In the genomic region with DNA sequence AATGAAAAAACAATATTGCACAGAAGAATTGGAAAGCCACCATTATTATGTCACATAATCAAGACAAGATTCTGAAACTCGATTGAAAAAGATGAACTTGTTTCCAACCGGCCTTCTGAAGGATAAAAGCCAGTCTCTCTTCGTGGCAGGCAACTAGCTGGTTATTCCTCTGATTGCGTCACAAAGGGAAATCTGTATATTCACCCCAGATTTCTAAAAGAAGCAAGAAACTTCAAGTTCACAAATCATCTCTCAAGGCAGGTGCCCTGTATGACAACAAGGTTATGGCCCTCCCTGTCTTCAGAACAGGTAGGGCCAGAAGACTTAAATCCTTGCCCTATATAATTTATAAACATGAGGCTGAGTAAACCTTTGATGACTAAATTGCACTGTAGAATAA, we compare ENCODE assay signal across 16 cellular contexts. TPM values are rescaled to one million over a fixed set of nuclear protein-coding genes. Genes with fewer than 3 reads are reported as not detected.
DNase-seq lines count a peak whose midpoint lies in the region; ATAC-seq and TF ChIP-seq lines count a peak whose summit lies in the region.
"Had no signal": no experiment of that assay in that cellular context is flagged by ENCODE, and none has a peak within 500 bp of the region (broad histone marks: within the 10 kb centered on the region; RNA-seq: fewer than 3 reads in every experiment).

No MANE protein-coding gene starts in this region.

- DNase-seq in SK-N-SH (no peak), ascending aorta (ENCODE audit: low spot score in 2 of 2) (no peak), fibroblast of the aortic adventitia (ENCODE audit: low read depth) (peak; percentile 66), iPS-NIHi11 (ENCODE audit: low spot score) (no peak)
- no peak for DNase-seq in stimulated activated CD4-positive, alpha-beta T cell treated with anti-CD3 and anti-CD28 coated beads, Interleukin-15, amount 100 ng/mL, for 24 hours
- no peak for DNase-seq in effector CD8-positive, alpha-beta T cell (lab: John Stamatoyannopoulos, UW)
- DNase-seq: activated CD4-positive, alpha-beta T cell treated with anti-CD3 and anti-CD28 coated beads, Interleukin-2, amount 10 ng/mL, durations not matched to agents 7 days and 5 days; activated CD8-positive, alpha-beta memory T cell treated with anti-CD3 and anti-CD28 coated beads, Interleukin-2, amount 50 U/mL, for 48 hours; activated gamma-delta T cell; anterior cingulate cortex; cerebellar nuclear complex; lower lobe of right lung had no signal

- ATAC-seq in SK-N-SH treated with all-trans-retinoic acid at 6 μM for 48 hours, result no peak
- ATAC-seq: lower lobe of right lung had no signal

- 0 out of 2 replicates have a peak overlapping the region, but pooled peaks have one; percentile 21 for H2AFZ ChIP-seq in SK-N-SH (ENCODE audit: low read depth)

- H3K36me3 ChIP-seq in SK-N-SH (replicated peaks in 1 of 2; ENCODE audit: control insufficient read depth in 1 of 2, insufficient read depth in 2 of 2, low read length in 1 of 2) (no peaks in the 10 kb centered on the region), ascending aorta (peaks cover under 1 to 4% of the 10 kb centered on the region in 2 donors), subcutaneous abdominal adipose tissue (ENCODE audit: control insufficient read depth in 5 of 5, insufficient read depth in 5 of 5, low read length in 5 of 5) (peaks cover 0 to 7% (median 4%) of the 10 kb centered on the region in 5 donors)
- H3K36me3 ChIP-seq: lower lobe of right lung, thyroid gland had no signal

- no peaks in the 10 kb centered on the region for H3K9me2 ChIP-seq in SK-N-SH

- WGBS in SK-N-SH (ENCODE audit: low lambda C conversion rate), result 14% methylated on average over 4 of the region's 4 CpGs

- H3K4me1 ChIP-seq in SK-N-SH (ENCODE audit: control insufficient read depth in 1 of 2, insufficient read depth in 2 of 2, low read depth in 1 of 2, low read length in 1 of 2) (peaks cover 0 to 4% of the 10 kb centered on the region in 2 experiments; a peak in 1 of 4 replicates), ascending aorta (peaks cover 0 to 16% of the 10 kb centered on the region in 2 donors), subcutaneous abdominal adipose tissue (ENCODE audit: control insufficient read depth in 5 of 5, insufficient read depth in 5 of 5, low read length in 5 of 5) (peaks cover 2 to 35% (median 20%) of the 10 kb centered on the region in 5 donors)

- no peak overlapping the region for H3K27ac ChIP-seq in SK-N-SH (ENCODE audit: low read depth in 2 of 2, low read length in 1 of 2)
- peak overlapping the region; percentile 87 to 96 for H3K27ac ChIP-seq in ascending aorta
- peak overlapping the region; percentile 89 for H3K27ac ChIP-seq in subcutaneous abdominal adipose tissue (ENCODE audit: low read depth, low read length)
- H3K27ac ChIP-seq: BLaER1 treated with 17β-estradiol and CSF1 and Interleukin-3, amounts not matched to agents 10 nM and 100 nM; lower lobe of right lung had no signal

- intact Hi-C loops in ascending aorta (cut with DNase I), result loop anchor here (10.0 kb wide), 1 partner anchor 952 kb away; no protein-coding TSS in a partner anchor

- POLR2A ChIA-PET in SK-N-SH (lab: Yijun Ruan, JAX), result no interaction called here

- TF ChIP-seq RAD21 in SK-N-SH (IDR thresholded peaks at IDR 0.05; ENCODE audit: low read length), result no peak

- no peaks in the 10 kb centered on the region for H4K20me1 ChIP-seq in SK-N-SH (ENCODE audit: insufficient read depth)

- CTCF ChIA-PET in SK-N-SH (lab: Yijun Ruan, JAX), result interaction anchor here (0.7 kb wide), 1 partner anchor 924 kb away, joined by 3 read pairs; no protein-coding TSS in a partner anchor

- TF ChIP-seq EP300 in SK-N-SH (IDR thresholded peaks at IDR 0.05; ENCODE audit: borderline replicate concordance in 1 of 2, low read depth in 1 of 2, low read length in 1 of 2), result no peak

- no peak for TF ChIP-seq CTCF in SK-N-SH (IDR thresholded peaks at IDR 0.05)
- TF ChIP-seq CTCF in ascending aorta (IDR thresholded peaks at IDR 0.05), result no peak
- TF ChIP-seq CTCF in fibroblast of the aortic adventitia (IDR thresholded peaks at IDR 0.05; ENCODE audit: insufficient read depth, low read length), result no peak

- no peak overlapping the region for H3K4me2 ChIP-seq in SK-N-SH

- peaks cover 63% of the 10 kb centered on the region for H3K27me3 ChIP-seq in SK-N-SH (ENCODE audit: insufficient read depth)
- H3K27me3 ChIP-seq in ascending aorta, result no peaks in the 10 kb centered on the region
- peaks cover 0 to 3% (median 0%) of the 10 kb centered on the region in 5 donors for H3K27me3 ChIP-seq in subcutaneous abdominal adipose tissue (ENCODE audit: control insufficient read depth in 5 of 5, insufficient read depth in 4 of 5, low read length in 5 of 5)
- H3K27me3 ChIP-seq: thyroid gland had no signal

- no peaks in the 10 kb centered on the region for H3K9me3 ChIP-seq in SK-N-SH
- H3K9me3 ChIP-seq in ascending aorta, result no peaks in the 10 kb centered on the region
- H3K9me3 ChIP-seq in subcutaneous abdominal adipose tissue (ENCODE audit: control insufficient read depth in 5 of 5, low read length in 5 of 5), result no peaks in the 10 kb centered on the region
- H3K9me3 ChIP-seq: lower lobe of right lung, thyroid gland had no signal

- H3F3A ChIP-seq in SK-N-SH (replicated peaks; ENCODE audit: insufficient read depth), result no peaks in the 10 kb centered on the region

- H3K9ac ChIP-seq in SK-N-SH (no peak overlapping the region), subcutaneous abdominal adipose tissue (ENCODE audit: low read length in 5 of 5) (no peak overlapping the region)
- H3K9ac ChIP-seq: BLaER1 treated with 17β-estradiol and CSF1 and Interleukin-3, amounts not matched to agents 10 nM and 100 nM had no signal

- no peaks in the 10 kb centered on the region for H3K79me2 ChIP-seq in SK-N-SH (ENCODE audit: insufficient read depth)

- H3K4me3 ChIP-seq in SK-N-SH (ENCODE audit: low read depth in 2 of 2, low read length in 1 of 2) (no peak overlapping the region), ascending aorta (no peak overlapping the region), fibroblast of the aortic adventitia (ENCODE audit: low read depth, low read length) (no peak overlapping the region), subcutaneous abdominal adipose tissue (ENCODE audit: low read depth in 1 of 5, low read length in 5 of 5) (no peak overlapping the region)
- H3K4me3 ChIP-seq: BLaER1 treated with 17β-estradiol and CSF1 and Interleukin-3, amounts not matched to agents 10 nM and 100 nM; lower lobe of right lung; thyroid gland had no signal

TF ChIP-seq in SK-N-SH, 30 proteins besides CTCF, POLR2A, EP300 and RAD21 (continues in another document):
- TF ChIP-seq FOXJ3 (CRISPR knock-in tag; IDR thresholded peaks at IDR 0.05) (no peak), NRF1 (IDR thresholded peaks at IDR 0.05; ENCODE audit: low read depth, low read length) (no peak), ELF1 (IDR thresholded peaks at IDR 0.05) (no peak), TEAD4 (IDR thresholded peaks at IDR 0.05; ENCODE audit: borderline replicate concordance, insufficient read depth) (no peak), SMC3 (IDR thresholded peaks at IDR 0.05; ENCODE audit: low read depth, low read length) (no peak)
- TF ChIP-seq, protein P1, sequence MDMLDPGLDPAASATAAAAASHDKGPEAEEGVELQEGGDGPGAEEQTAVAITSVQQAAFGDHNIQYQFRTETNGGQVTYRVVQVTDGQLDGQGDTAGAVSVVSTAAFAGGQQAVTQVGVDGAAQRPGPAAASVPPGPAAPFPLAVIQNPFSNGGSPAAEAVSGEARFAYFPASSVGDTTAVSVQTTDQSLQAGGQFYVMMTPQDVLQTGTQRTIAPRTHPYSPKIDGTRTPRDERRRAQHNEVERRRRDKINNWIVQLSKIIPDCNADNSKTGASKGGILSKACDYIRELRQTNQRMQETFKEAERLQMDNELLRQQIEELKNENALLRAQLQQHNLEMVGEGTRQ (IDR thresholded peaks at IDR 0.05; ENCODE audit: borderline replicate concordance, low read depth, low read length), result no peak

TF ChIP-seq in SK-N-SH treated with all-trans-retinoic acid at 6 μM for 48 hours, 23 proteins besides CTCF, POLR2A, EP300 and RAD21:
- TF ChIP-seq ZFP3 (CRISPR knock-in tag; IDR thresholded peaks at IDR 0.05) (no peak), TOX (CRISPR knock-in tag; IDR thresholded peaks at IDR 0.05; ENCODE audit: borderline replicate concordance) (no peak), ZFP30 (CRISPR knock-in tag; IDR thresholded peaks at IDR 0.05) (no peak), ISL1 (CRISPR knock-in tag; IDR thresholded peaks at IDR 0.05) (no peak), ZNF8 (CRISPR knock-in tag; IDR thresholded peaks at IDR 0.05) (no peak), ZNF70 (CRISPR knock-in tag; IDR thresholded peaks at IDR 0.05) (no peak), CSDC2 (CRISPR knock-in tag; IDR thresholded peaks at IDR 0.05) (no peak), BACH2 (CRISPR knock-in tag; IDR thresholded peaks at IDR 0.05; ENCODE audit: borderline replicate concordance) (no peak), ZNF565 (CRISPR knock-in tag; conservative IDR thresholded peaks at IDR 0.05; ENCODE audit: low read depth) (no peak), TCF4 (CRISPR knock-in tag; IDR thresholded peaks at IDR 0.05; ENCODE audit: borderline replicate concordance) (no peak), SNAI2 (CRISPR knock-in tag; IDR thresholded peaks at IDR 0.05) (no peak), PPARA (CRISPR knock-in tag; IDR thresholded peaks at IDR 0.05; ENCODE audit: borderline replicate concordance) (no peak)

RNA-seq across cellular contexts. Expression of gene KLF4, which starts 2.8 kb away (rescaled TPM):
- 5.3 and 7.2 TPM in 2 replicates for polyA plus RNA-seq in SK-N-SH (2012; rRNA removed)
- 3.6 and 6.1 TPM in 2 replicates for polyA plus RNA-seq in SK-N-SH (2012; cell fraction: cytosol; rRNA removed)
- 23.5 and 34.4 TPM in 2 replicates for polyA plus RNA-seq in SK-N-SH (2012; cell fraction: nucleus; rRNA removed)
- total RNA-seq in ascending aorta (444 TPM), fibroblast of the aortic adventitia (ENCODE audit: low replicate concordance) (16.8 and 43.9 TPM in 2 replicates)

Comparison
In these comparisons a context has a peak if more than half of its experiments do, and no peak if none do; other contexts are left out.
1. H3K27ac ChIP-seq: peak in ascending aorta (2 of 2) and subcutaneous abdominal adipose tissue (single experiment); none in SK-N-SH (0 of 2).